Comparison of ENCODE assay signal across 30 cellular contexts in genomic region chr3:197423376-197423775, GRCh38.
"Had no signal": no experiment of that assay in that cellular context is flagged by ENCODE, and none has a peak within 500 bp of the region (broad histone marks: within the 10 kb centered on the region; RNA-seq: fewer than 3 reads in every experiment).

No MANE protein-coding gene starts in this region.

- ATAC-seq: left colon; left lung; mucosa of descending colon; naive thymus-derived CD4-positive, alpha-beta T cell; right cardiac atrium; stimulated activated memory B cell treated with anti-CD40 and anti-IgM and Interleukin-4, amounts not matched to agents 10 μg/mL and 1 μg/mL and 100 μg/mL, for 72 hours had no signal

- H3K27ac ChIP-seq: left lung, neural progenitor cell, ovary, prostate gland, sigmoid colon, stomach, testis, thyroid gland, transverse colon, upper lobe of left lung had no signal

- H3K4me3 ChIP-seq: left lung, lung, mucosa of descending colon, neural progenitor cell, ovary, prostate gland, sigmoid colon, smooth muscle cell, stomach, testis, thyroid gland, transverse colon, upper lobe of left lung had no signal

- H3K9me3 ChIP-seq: left lung, mucosa of descending colon, ovary, prostate gland, sigmoid colon, stomach, testis, thyroid gland, transverse colon, upper lobe of left lung had no signal

- DNase-seq: head of caudate nucleus; hypothalamus; immature natural killer cell; kidney; left colon; mesendoderm; midbrain; mucosa of descending colon; naive thymus-derived CD4-positive, alpha-beta T cell; nephron progenitor cell; ovary; retina; right cardiac atrium; stimulated activated CD4-positive, alpha-beta T cell treated with anti-CD3 and anti-CD28 coated beads, Interleukin-1b, Interleukin-23, amount 100 ng/mL, for 48 hours; stimulated activated CD4-positive, alpha-beta T cell treated with anti-CD3 and anti-CD28 coated beads, Interleukin-2, amount 100 ng/mL, for 48 hours; stimulated activated CD4-positive, alpha-beta T cell treated with anti-CD3 and anti-CD28 coated beads, Interleukin-4, amount 100 ng/mL, for 4 hours; stimulated activated CD8-positive, alpha-beta memory T cell treated with anti-CD3 and anti-CD28 coated beads, Interleukin-4, amount 100 ng/mL, for 48 hours; stimulated activated naive CD4-positive, alpha-beta T cell treated with Interleukin-2 at 50 U/mL for 16 hours; stomach; testis; thyroid gland; transverse colon; upper lobe of left lung had no signal

- H3K4me1 ChIP-seq: left lung, prostate gland, testis, upper lobe of left lung had no signal

- H3K36me3 ChIP-seq: left lung, neural progenitor cell, ovary, prostate gland, sigmoid colon, stomach, thyroid gland, transverse colon, upper lobe of left lung had no signal

- H3K27me3 ChIP-seq: neural progenitor cell, ovary, sigmoid colon, testis, thyroid gland, transverse colon, upper lobe of left lung had no signal
